Comparison of ENCODE assay signal across 13 cellular contexts in genomic region chr5:14211818-14212799, GRCh38.
DNase-seq lines count a peak whose midpoint lies in the region; ATAC-seq and TF ChIP-seq lines count a peak whose summit lies in the region.
"Had no signal": no experiment of that assay in that cellular context is flagged by ENCODE, and none has a peak within 500 bp of the region (broad histone marks: within the 10 kb centered on the region; RNA-seq: fewer than 3 reads in every experiment).

No MANE protein-coding gene starts in this region.

- TF ChIP-seq CTCF in Calu3 (IDR thresholded peaks at IDR 0.05; ENCODE audit: unreplicated experiment), result no peak

- no peak overlapping the region for H3K27ac ChIP-seq in right cardiac atrium (ENCODE audit: low read length)
- H3K27ac ChIP-seq: RWPE1 had no signal

- CTCF ChIA-PET in Calu3 (lab: Charles Lee), result no interaction called here

- H3K27me3 ChIP-seq in right cardiac atrium (ENCODE audit: control insufficient read depth, insufficient read depth), result no peaks in the 10 kb centered on the region

- no peaks in the 10 kb centered on the region for H3K9me3 ChIP-seq in right cardiac atrium (ENCODE audit: control insufficient read depth, low read length)

- no peaks in the 10 kb centered on the region for H3K27me3 Mint-ChIP-seq in Calu3 (ENCODE audit: unreplicated experiment)

- ATAC-seq in GM19452 (IDR thresholded peaks at IDR 0.05; ENCODE audit: unreplicated experiment) (peak; percentile 35), HG03196 (IDR thresholded peaks at IDR 0.05; ENCODE audit: unreplicated experiment) (peak; percentile 28), right cardiac atrium (no peak)
- ATAC-seq: esophagus mucosa had no signal

- 84% methylated on average over 5 of the region's 5 CpGs for WGBS in right cardiac atrium

- no peak for DNase-seq in Calu3
- DNase-seq in germinal center (ENCODE audit: low spot score), result peak; percentile 78
- DNase-seq in GF-D8 (lab: John Stamatoyannopoulos, UW), result no peak
- DNase-seq in middle frontal gyrus (ENCODE audit: extremely low spot score, low spot score), result no peak
- no peak for DNase-seq in NCI-H526 (lab: John Stamatoyannopoulos, UW)
- DNase-seq in right cardiac atrium, result no peak
- DNase-seq: activated effector memory CD4-positive, alpha-beta T cell treated with anti-CD3 and anti-CD28 coated beads, Interleukin-2, amount 50 U/mL, for 16 hours; CD4-positive, CD25-positive, alpha-beta regulatory T cell; substantia nigra had no signal

- peaks cover 90% of the 10 kb centered on the region for H3K4me1 Mint-ChIP-seq in Calu3 (ENCODE audit: low read depth, unreplicated experiment)

- peaks cover 13% of the 10 kb centered on the region for H3K36me3 Mint-ChIP-seq in Calu3 (ENCODE audit: insufficient read depth, unreplicated experiment)
- H3K36me3 Mint-ChIP-seq: CD4-positive, CD25-positive, alpha-beta regulatory T cell had no signal

- H3K4me1 ChIP-seq in right cardiac atrium (ENCODE audit: control insufficient read depth, insufficient read depth, low read length), result peaks cover 17% of the 10 kb centered on the region

- H3K4me3 Mint-ChIP-seq in Calu3 (ENCODE audit: low read depth, unreplicated experiment), result peak overlapping the region; percentile 11
- H3K4me3 Mint-ChIP-seq: CD4-positive, CD25-positive, alpha-beta regulatory T cell had no signal

- BruUV-seq in Calu3 (replicated peaks; lab: Mats Ljungman, UMichigan), result no TSS peak

- intact Hi-C loops in Calu3 (cut with micrococcal nuclease; ENCODE audit: unreplicated experiment) (loop anchor here (5.0 kb wide), 2 partner anchors 55 kb away; no protein-coding TSS in a partner anchor), right cardiac atrium (cut with DNase I) (no loop called here)

- peak overlapping the region; percentile 49 for H3K27ac Mint-ChIP-seq in Calu3 (ENCODE audit: unreplicated experiment)

- H3K9me3 Mint-ChIP-seq in Calu3 (ENCODE audit: low read depth, unreplicated experiment), result no peaks in the 10 kb centered on the region
- H3K9me3 Mint-ChIP-seq: CD4-positive, CD25-positive, alpha-beta regulatory T cell had no signal

- no peak overlapping the region for H3K4me3 ChIP-seq in right cardiac atrium (ENCODE audit: low read length)

Comparison
In these comparisons a context has a peak if more than half of its experiments do, and no peak if none do; other contexts are left out.
1. ATAC-seq: peak in GM19452 (single experiment) and HG03196 (single experiment); none in right cardiac atrium (0 of 2).